ENCODE assay signal across 11 cellular contexts in the genomic region with DNA sequence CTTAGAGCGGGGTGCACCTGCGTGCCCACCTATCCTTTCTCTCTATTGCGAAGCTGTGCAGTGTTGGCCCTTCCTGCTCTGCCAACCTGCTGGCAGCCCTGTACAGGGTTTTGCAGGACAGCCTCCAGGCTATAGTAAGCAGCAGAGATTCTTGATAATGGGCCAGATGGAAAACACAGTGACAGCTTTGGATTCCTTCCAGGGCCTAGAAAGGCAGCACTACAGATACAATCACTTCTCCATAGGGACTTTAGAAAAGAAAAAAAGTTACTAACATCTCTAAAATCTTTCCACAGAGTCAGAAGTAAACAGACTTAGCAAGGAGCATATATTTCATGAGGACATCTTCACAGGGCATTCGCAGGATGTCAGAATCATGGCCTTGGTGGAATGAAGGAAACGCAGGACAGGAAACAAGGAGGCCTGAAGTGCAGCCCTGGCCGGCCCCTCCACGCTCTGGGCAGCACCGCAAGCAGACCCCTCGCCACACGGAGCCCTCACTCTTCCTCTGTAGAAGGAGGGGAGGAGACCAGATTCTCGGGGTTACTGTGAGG.
DNase-seq lines count a peak whose midpoint lies in the region; ATAC-seq, FAIRE-seq and TF ChIP-seq lines count a peak whose summit lies in the region.
"Had no signal": no experiment of that assay in that cellular context is flagged by ENCODE, and none has a peak within 500 bp of the region (broad histone marks: within the 10 kb centered on the region; RNA-seq: fewer than 3 reads in every experiment).

No MANE protein-coding gene starts in this region.

- H3K27me3 Mint-ChIP-seq in mesothelial cell of epicardium (ENCODE audit: low read depth) (no peaks in the 10 kb centered on the region), progenitor cell of endocrine pancreas (peaks cover 5% of the 10 kb centered on the region)

- H3K36me3 Mint-ChIP-seq in mesothelial cell of epicardium: no peaks in the 10 kb centered on the region
- H3K36me3 Mint-ChIP-seq in progenitor cell of endocrine pancreas (ENCODE audit: insufficient read depth): no peaks in the 10 kb centered on the region
- H3K36me3 Mint-ChIP-seq: activated naive CD4-positive, alpha-beta T cell treated with anti-CD3 and anti-CD28 coated beads, Interleukin-2, amount 10 ng/mL, durations not matched to agents 7 days and 5 days; CD14-positive monocyte had no signal

- no peaks in the 10 kb centered on the region for H3K4me1 ChIP-seq in endothelial cell of umbilical vein (ENCODE audit: control insufficient read depth, extremely low read depth, insufficient read depth, low read length)
- no peaks in the 10 kb centered on the region for H3K4me1 ChIP-seq in vagina

- no peak overlapping the region for H3K4me2 ChIP-seq in endothelial cell of umbilical vein (ENCODE audit: insufficient read depth, low read length)

- H3K9ac ChIP-seq in endothelial cell of umbilical vein (replicated peaks; ENCODE audit: extremely low read depth, insufficient read depth, low read length): no peak overlapping the region

- H3K79me2 ChIP-seq in endothelial cell of umbilical vein (ENCODE audit: control insufficient read depth, insufficient read depth, low read length): no peaks in the 10 kb centered on the region

- ATAC-seq in HG02642 (IDR thresholded peaks at IDR 0.05; ENCODE audit: poor library complexity, unreplicated experiment): no peak

- FAIRE-seq in endothelial cell of umbilical vein (lab: Jason Lieb, UNC): no peak

- peaks cover 47% of the 10 kb centered on the region for H3K4me1 Mint-ChIP-seq in mesothelial cell of epicardium
- H3K4me1 Mint-ChIP-seq in progenitor cell of endocrine pancreas (ENCODE audit: low read depth): no peaks in the 10 kb centered on the region
- H3K4me1 Mint-ChIP-seq: CD14-positive monocyte had no signal

- no peaks in the 10 kb centered on the region for H3K36me3 ChIP-seq in endothelial cell of umbilical vein (ENCODE audit: control insufficient read depth in 2 of 2, extremely low read depth in 1 of 2, insufficient read depth in 2 of 2, low read length in 2 of 2)
- H3K36me3 ChIP-seq in vagina: no peaks in the 10 kb centered on the region

- TF ChIP-seq CTCF in LNCaP clone FGC (IDR thresholded peaks at IDR 0.05; ENCODE audit: control insufficient read depth, extremely low read depth, insufficient read depth): no peak
- TF ChIP-seq CTCF in endothelial cell of umbilical vein (IDR thresholded peaks at IDR 0.05; ENCODE audit: extremely low read depth in 1 of 2, insufficient read depth in 1 of 2, low read depth in 1 of 2, low read length in 2 of 2): no peak
- TF ChIP-seq CTCF in mesothelial cell of epicardium (IDR thresholded peaks at IDR 0.05; ENCODE audit: unreplicated experiment): no peak
- TF ChIP-seq CTCF in vagina (IDR thresholded peaks at IDR 0.05): no peak
- no peak for TF ChIP-seq CTCF in progenitor cell of endocrine pancreas (IDR thresholded peaks at IDR 0.05; ENCODE audit: unreplicated experiment)

- no peaks in the 10 kb centered on the region for H3K9me3 ChIP-seq in endothelial cell of umbilical vein (replicated peaks; ENCODE audit: control insufficient read depth, insufficient read depth, low read length)
- H3K9me3 ChIP-seq in vagina: no peaks in the 10 kb centered on the region

- dilution Hi-C loops in endothelial cell of umbilical vein (cut with MboI; ENCODE audit: extremely low pct_ligation_motif_present, low sequenced_read_pairs): no loop called here

- H3K9me3 Mint-ChIP-seq in mesothelial cell of epicardium: no peaks in the 10 kb centered on the region
- no peaks in the 10 kb centered on the region for H3K9me3 Mint-ChIP-seq in progenitor cell of endocrine pancreas (ENCODE audit: low read depth)
- H3K9me3 Mint-ChIP-seq: activated naive CD4-positive, alpha-beta T cell treated with anti-CD3 and anti-CD28 coated beads, Interleukin-2, amount 10 ng/mL, durations not matched to agents 7 days and 5 days had no signal

- POLR2A ChIA-PET in endothelial cell of umbilical vein (lab: Charles Lee): no interaction called here

- BruUV-seq in endothelial cell of umbilical vein (replicated peaks; lab: Mats Ljungman, UMichigan): no TSS peak

- H3K27ac Mint-ChIP-seq in mesothelial cell of epicardium: peak overlapping the region; percentile 95
- H3K27ac Mint-ChIP-seq in progenitor cell of endocrine pancreas: no peak overlapping the region
- H3K27ac Mint-ChIP-seq: activated naive CD4-positive, alpha-beta T cell treated with anti-CD3 and anti-CD28 coated beads, Interleukin-2, amount 10 ng/mL, durations not matched to agents 7 days and 5 days; CD14-positive monocyte had no signal

- no peaks in the 10 kb centered on the region for H3K9me1 ChIP-seq in endothelial cell of umbilical vein (replicated peaks; ENCODE audit: control insufficient read depth, extremely low read depth, insufficient read depth, low read length)

- H3K4me3 ChIP-seq in LNCaP clone FGC (ENCODE audit: low read depth, low read length) (no peak overlapping the region), endothelial cell of umbilical vein (replicated peaks in 1 of 3; ENCODE audit: insufficient read depth in 1 of 3, low read depth in 1 of 3, low read length in 3 of 3) (no peak overlapping the region), vagina (no peak overlapping the region)

- DNase-seq in A172 (ENCODE audit: low spot score) (peak; percentile 76), LNCaP clone FGC (ENCODE audit: low read depth) (peak; percentile 94), endothelial cell of umbilical vein (ENCODE audit: low read depth, low spot score) (peak; percentile 41), mesothelial cell of epicardium (ENCODE audit: low spot score in 2 of 2, unreplicated experiment in 2 of 2) (no peak), vagina (ENCODE audit: extremely low spot score in 2 of 2) (no peak), middle frontal gyrus (ENCODE audit: extremely low spot score, low spot score) (no peak), progenitor cell of endocrine pancreas (ENCODE audit: low spot score, unreplicated experiment) (no peak)
- DNase-seq: activated naive CD4-positive, alpha-beta T cell treated with anti-CD3 and anti-CD28 coated beads, Interleukin-2, amount 10 ng/mL, durations not matched to agents 7 days and 5 days; NCI-H526 had no signal

- H3K27me3 ChIP-seq in endothelial cell of umbilical vein (ENCODE audit: control insufficient read depth in 2 of 2, insufficient read depth in 2 of 2, low read length in 2 of 2) (no peaks in the 10 kb centered on the region), vagina (no peaks in the 10 kb centered on the region)

- CTCF ChIA-PET in endothelial cell of umbilical vein (lab: Charles Lee): no interaction called here

- H3K27ac ChIP-seq in endothelial cell of umbilical vein (ENCODE audit: insufficient read depth, low read depth, low read length): no peak overlapping the region
- no peak overlapping the region for H3K27ac ChIP-seq in vagina

- H4K20me1 ChIP-seq in endothelial cell of umbilical vein (replicated peaks; ENCODE audit: control insufficient read depth, extremely low read depth, insufficient read depth, low read length): no peaks in the 10 kb centered on the region

- H3K4me3 Mint-ChIP-seq in mesothelial cell of epicardium (peak overlapping the region; percentile 4), progenitor cell of endocrine pancreas (ENCODE audit: low read depth) (no peak overlapping the region)
- H3K4me3 Mint-ChIP-seq: activated naive CD4-positive, alpha-beta T cell treated with anti-CD3 and anti-CD28 coated beads, Interleukin-2, amount 10 ng/mL, durations not matched to agents 7 days and 5 days; CD14-positive monocyte had no signal

- H2AFZ ChIP-seq in endothelial cell of umbilical vein (ENCODE audit: low read depth, low read length): no peak overlapping the region

- TF ChIP-seq POLR2A in endothelial cell of umbilical vein (IDR thresholded peaks at IDR 0.05; ENCODE audit: low read depth, low read length) (no peak), vagina (IDR thresholded peaks at IDR 0.05) (no peak)

- intact Hi-C loops in endothelial cell of umbilical vein (cut with micrococcal nuclease): no loop called here
- intact Hi-C loops in vagina (cut with DNase I): no loop called here

TF ChIP-seq in endothelial cell of umbilical vein, 7 proteins besides CTCF, POLR2A, EP300 and RAD21:
- TF ChIP-seq GATA2 (IDR thresholded peaks at IDR 0.05; ENCODE audit: insufficient read depth, insufficient read length, low read depth, low read length) (no peak), JUN (IDR thresholded peaks at IDR 0.05; ENCODE audit: borderline replicate concordance, insufficient read depth, insufficient read length, low read depth) (no peak), POLR2AphosphoS5 (IDR thresholded peaks at IDR 0.05; ENCODE audit: insufficient read depth, low read depth, low read length) (no peak)

Comparison
In these comparisons a context has a peak if more than half of its experiments do, and no peak if none do; other contexts are left out.
1. DNase-seq: peak in A172 (single experiment), LNCaP clone FGC (single experiment) and endothelial cell of umbilical vein (single experiment); none in mesothelial cell of epicardium (0 of 2), vagina (0 of 2), middle frontal gyrus (single experiment) and progenitor cell of endocrine pancreas (single experiment).